ENCODE assay signal across 9 cellular contexts in the genomic region with DNA sequence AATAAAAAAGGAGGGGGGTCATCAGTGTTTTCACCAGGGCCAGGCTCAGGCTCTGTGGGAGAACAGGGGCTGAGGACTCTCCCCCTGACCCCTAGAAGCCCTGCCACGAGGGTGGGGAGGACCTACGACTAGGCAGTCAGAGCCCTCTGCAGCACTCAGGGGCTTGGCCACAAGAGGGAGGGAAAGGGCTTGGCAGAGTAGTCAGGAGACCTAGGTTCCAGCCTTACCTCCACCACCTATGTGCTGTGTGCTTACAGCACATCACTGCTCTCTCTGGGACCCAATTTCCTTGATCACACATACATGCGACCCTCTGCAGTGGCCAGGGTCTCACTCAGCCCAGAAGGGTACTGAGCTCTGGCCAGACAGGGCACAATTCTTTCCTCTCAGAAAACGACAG. TPM values are rescaled to one million over a fixed set of nuclear protein-coding genes. Genes with fewer than 3 reads are reported as not detected.
A peak's percentile ranks its signal among the peaks of the same experiment; 100 is the strongest.
DNase-seq lines count a peak whose midpoint lies in the region; ATAC-seq and TF ChIP-seq lines count a peak whose summit lies in the region.
"Had no signal": no experiment of that assay in that cellular context is flagged by ENCODE, and none has a peak within 500 bp of the region (broad histone marks: within the 10 kb centered on the region; RNA-seq: fewer than 3 reads in every experiment).

No MANE protein-coding gene starts in this region.

- ATAC-seq in IMR-90 (ENCODE audit: low read depth) (no peak), left lobe of liver (peak; percentile 31)
- no peak for ATAC-seq in effector memory CD8-positive, alpha-beta T cell (replicated peaks)

- H4K20me1 ChIP-seq in IMR-90 (ENCODE audit: insufficient read depth, low read length), result no peaks in the 10 kb centered on the region

- H2BK120ac ChIP-seq in IMR-90 (ENCODE audit: low read depth, low read length), result no peak overlapping the region

- H4K91ac ChIP-seq in IMR-90 (ENCODE audit: insufficient read depth, low read depth, low read length), result no peak overlapping the region

- H3K27ac Mint-ChIP-seq in Calu3 (ENCODE audit: unreplicated experiment), result no peak overlapping the region
- H3K27ac Mint-ChIP-seq in effector memory CD8-positive, alpha-beta T cell, result no peak overlapping the region
- H3K27ac Mint-ChIP-seq: activated T-helper 2 cell treated with anti-CD3 and anti-CD28 coated beads, Interferon-gamma antibody, Interleukin-2, Interleukin-4, amounts not matched to agents 10 μg/mL and 5 μg/mL and 100 μg/mL, durations not matched to agents 14 hours and 24 hours and 36 hours had no signal

- 60% methylated on average over 2 of the region's 4 CpGs; no CpG with 5 or more reads in 1 of the 2 experiments for WGBS in IMR-90 (ENCODE audit: extremely low coverage in 2 of 2, insufficient read length in 1 of 2), 2 experiments
- 63 to 66% methylated on average over 4 of the region's 4 CpGs for WGBS in esophagus squamous epithelium, 2 donors

- DNase-seq in Calu3 (peak; percentile 35), IMR-90 (no peak), left lobe of liver (ENCODE audit: low spot score) (no peak), cardiac septum (ENCODE audit: low spot score) (no peak), esophagus squamous epithelium (lab: John Stamatoyannopoulos, UW) (no peak)
- no peak for DNase-seq in effector memory CD8-positive, alpha-beta T cell
- no peak for DNase-seq in activated CD4-positive, alpha-beta T cell treated with anti-CD3 and anti-CD28 coated beads, Interleukin-2, amount 50 U/mL, for 1 hour

- intact Hi-C loops in Calu3 (cut with micrococcal nuclease; ENCODE audit: unreplicated experiment) (loop anchor here (10.0 kb wide), 2 partner anchors 169 to 389 kb away; no protein-coding TSS in a partner anchor), IMR-90 (cut with micrococcal nuclease) (no loop called here), cardiac septum (cut with DNase I) (no loop called here), esophagus squamous epithelium (cut with DNase I) (no loop called here)

- peaks cover 33% of the 10 kb centered on the region; the same call in 1 of the 2 replicates for H3K27me3 ChIP-seq in IMR-90 (ENCODE audit: control insufficient read depth, insufficient read depth, low read length)
- peaks cover 0 to 10% (median 0%) of the 10 kb centered on the region in 4 donors for H3K27me3 ChIP-seq in esophagus squamous epithelium

- no peak overlapping the region for H3K14ac ChIP-seq in IMR-90 (replicated peaks; ENCODE audit: low read depth, low read length)

- in situ Hi-C loops in IMR-90 (cut with MboI; ENCODE audit: low sequenced_read_pairs), result no loop called here

- TF ChIP-seq RAD21 in IMR-90 (IDR thresholded peaks at IDR 0.05; ENCODE audit: low read length), result no peak

- peak overlapping the region; percentile 16 for H2AFZ ChIP-seq in IMR-90 (replicated peaks; ENCODE audit: low read length, poor library complexity)

- H3K27ac ChIP-seq in IMR-90 (ENCODE audit: insufficient read depth, low read length) (no peak overlapping the region), VCaP (no peak overlapping the region), esophagus squamous epithelium (no peak overlapping the region)

- no peak overlapping the region for H4K8ac ChIP-seq in IMR-90 (ENCODE audit: low read depth in 2 of 2, low read length in 2 of 2)

- H3K4me3 ChIP-seq in IMR-90 (ENCODE audit: insufficient read depth, low read depth, low read length) (no peak overlapping the region), esophagus squamous epithelium (no peak overlapping the region)

- no peak overlapping the region for H3K18ac ChIP-seq in IMR-90 (ENCODE audit: low read depth, low read length)

- BruUV-seq in Calu3 (replicated peaks; lab: Mats Ljungman, UMichigan) (no TSS peak), IMR-90 (replicated peaks; lab: Mats Ljungman, UMichigan) (no TSS peak)

- H3K79me1 ChIP-seq in IMR-90 (ENCODE audit: low read depth in 1 of 2, low read length in 2 of 2), result no peaks in the 10 kb centered on the region

- H4K5ac ChIP-seq in IMR-90 (ENCODE audit: low read depth, low read length), result no peak overlapping the region

- H3K4ac ChIP-seq in IMR-90 (ENCODE audit: low read depth, low read length), result no peak overlapping the region

- no peak overlapping the region for H3K56ac ChIP-seq in IMR-90 (ENCODE audit: extremely low read depth, insufficient read depth, low read length)

- POLR2A ChIA-PET in IMR-90 (lab: Charles Lee; ENCODE audit: unreplicated experiment), result no interaction called here

- H3K4me3 Mint-ChIP-seq in Calu3 (ENCODE audit: low read depth, unreplicated experiment), result no peak overlapping the region
- H3K4me3 Mint-ChIP-seq in effector memory CD8-positive, alpha-beta T cell, result no peak overlapping the region

- no peak overlapping the region for H3K9ac ChIP-seq in IMR-90 (ENCODE audit: low read depth, low read length)

- H2AK9ac ChIP-seq in IMR-90 (replicated peaks; ENCODE audit: low read depth, low read length, poor library complexity), result no peak overlapping the region

- H3K9me3 Mint-ChIP-seq in Calu3 (ENCODE audit: low read depth, unreplicated experiment), result no peaks in the 10 kb centered on the region
- H3K9me3 Mint-ChIP-seq in effector memory CD8-positive, alpha-beta T cell, result no peaks in the 10 kb centered on the region
- H3K9me3 Mint-ChIP-seq: activated T-helper 2 cell treated with anti-CD3 and anti-CD28 coated beads, Interferon-gamma antibody, Interleukin-2, Interleukin-4, amounts not matched to agents 10 μg/mL and 5 μg/mL and 100 μg/mL, durations not matched to agents 14 hours and 24 hours and 36 hours had no signal

- TF ChIP-seq CTCF in Calu3 (IDR thresholded peaks at IDR 0.05; ENCODE audit: unreplicated experiment) (peak; percentile 13), IMR-90 (conservative IDR thresholded peaks at IDR 0.05; ENCODE audit: low read depth, low read length) (0 out of 2 replicates have a peak, but pooled peaks have one; percentile 8), VCaP (conservative IDR thresholded peaks at IDR 0.05) (peak; percentile 55), esophagus squamous epithelium (IDR thresholded peaks at IDR 0.05) (peak in 1 of 6 experiments; percentile 11)

- peaks cover 9% of the 10 kb centered on the region for H3K36me3 Mint-ChIP-seq in Calu3 (ENCODE audit: insufficient read depth, unreplicated experiment)
- no peaks in the 10 kb centered on the region for H3K36me3 Mint-ChIP-seq in effector memory CD8-positive, alpha-beta T cell (ENCODE audit: insufficient read depth)

- no peak overlapping the region for H2BK20ac ChIP-seq in IMR-90 (ENCODE audit: low read depth, low read length)

- dilution Hi-C loops in IMR-90 (cut with HindIII; ENCODE audit: low sequenced_read_pairs, unreplicated experiment), result no loop called here

- peaks cover 3% of the 10 kb centered on the region; the same call in 1 of the 2 replicates for H3K9me1 ChIP-seq in IMR-90 (ENCODE audit: insufficient read depth, low read length)

- CTCF ChIA-PET in Calu3 (lab: Charles Lee) (interaction anchor here (0.6 to 1.6 kb wide), 2 partner anchors 81 to 100 kb away, joined by 5 to 8 read pairs; no protein-coding TSS in a partner anchor), IMR-90 (lab: Yijun Ruan, JAX) (interaction anchor here (0.5 kb wide), 1 partner anchor 117 kb away, joined by 3 read pairs; no protein-coding TSS in a partner anchor)

- no peak overlapping the region for H3K4me2 ChIP-seq in IMR-90 (ENCODE audit: low read depth, low read length)

- H3K9me3 ChIP-seq in IMR-90 (ENCODE audit: control insufficient read depth, insufficient read depth, low read length), result no peaks in the 10 kb centered on the region
- H3K9me3 ChIP-seq in esophagus squamous epithelium, result no peaks in the 10 kb centered on the region

- H3K36me3 ChIP-seq in IMR-90 (ENCODE audit: control insufficient read depth, insufficient read depth, low read length) (no peaks in the 10 kb centered on the region), esophagus squamous epithelium (no peaks in the 10 kb centered on the region)

- H3K4me1 ChIP-seq in IMR-90 (ENCODE audit: control insufficient read depth, insufficient read depth, low read length) (no peaks in the 10 kb centered on the region), esophagus squamous epithelium (no peaks in the 10 kb centered on the region)

- no peak overlapping the region for H2BK15ac ChIP-seq in IMR-90 (ENCODE audit: low read depth, low read length)

- no peak overlapping the region for H2AK5ac ChIP-seq in IMR-90 (ENCODE audit: low read depth, low read length)

- no peak overlapping the region for H3K23ac ChIP-seq in IMR-90 (ENCODE audit: low read depth, low read length)

- peaks cover 20% of the 10 kb centered on the region for H3K4me1 Mint-ChIP-seq in Calu3 (ENCODE audit: low read depth, unreplicated experiment)
- no peaks in the 10 kb centered on the region for H3K4me1 Mint-ChIP-seq in effector memory CD8-positive, alpha-beta T cell (ENCODE audit: low read depth in 2 of 2)

- H3K27me3 Mint-ChIP-seq in Calu3 (ENCODE audit: unreplicated experiment), result peaks cover 42% of the 10 kb centered on the region
- H3K27me3 Mint-ChIP-seq in effector memory CD8-positive, alpha-beta T cell, result peaks cover 11 to 34% of the 10 kb centered on the region in 2 donors

- no peak overlapping the region for H2BK5ac ChIP-seq in IMR-90 (ENCODE audit: low read depth, low read length, poor library complexity, severe bottlenecking)

- TF ChIP-seq POLR2A in IMR-90 (IDR thresholded peaks at IDR 0.05; ENCODE audit: low read depth, low read length) (no peak), esophagus squamous epithelium (IDR thresholded peaks at IDR 0.05) (no peak)

TF ChIP-seq in IMR-90, 13 proteins besides CTCF, POLR2A, EP300 and RAD21 (continues in another document):
- TF ChIP-seq MXI1 (IDR thresholded peaks at IDR 0.05; ENCODE audit: borderline replicate concordance, low read depth, low read length), result no peak

RNA-seq across cellular contexts. Expression of gene SKIC8, which starts 16.3 kb away (rescaled TPM):
- total RNA-seq in Calu3 (2022), result 67.8 and 72.8 TPM in 2 replicates
- total RNA-seq in IMR-90 (2012; rRNA removed), result 102 and 124 TPM in 2 replicates
- polyA plus RNA-seq in IMR-90 (2012; rRNA removed), result 69.9 and 72.2 TPM in 2 replicates
- 36.8 and 57.4 TPM in 2 replicates for polyA plus RNA-seq in IMR-90 (2012; cell fraction: cytosol; rRNA removed)
- 19.0 and 72.0 TPM in 2 replicates for polyA plus RNA-seq in IMR-90 (2012; cell fraction: nucleus; rRNA removed; ENCODE audit: low replicate concordance)
- total RNA-seq in left lobe of liver, result 22.1 TPM
- 33.3 TPM for total RNA-seq in cardiac septum
- total RNA-seq in esophagus squamous epithelium, result 10 to 100 TPM; 38.7 to 59.6 (median 56.9) TPM

RNA-seq across cellular contexts. Expression of gene CRABP1, which starts 24.5 kb away (rescaled TPM):
- total RNA-seq in Calu3 (2022), result 0.51 TPM in 1 of 2 replicates, not detected in the other
- not detected in 2 replicates for total RNA-seq in IMR-90 (2012; rRNA removed)
- polyA plus RNA-seq in IMR-90 (2012; rRNA removed), result not detected in 2 replicates
- polyA plus RNA-seq in IMR-90 (2012; cell fraction: cytosol; rRNA removed), result not detected in 2 replicates
- not detected in 2 replicates for polyA plus RNA-seq in IMR-90 (2012; cell fraction: nucleus; rRNA removed; ENCODE audit: low replicate concordance)
- 0.40 TPM for total RNA-seq in left lobe of liver
- total RNA-seq in cardiac septum, result not detected
- not detected for total RNA-seq in esophagus squamous epithelium

RNA-seq across cellular contexts. Expression of gene DNAJA4, which starts 51.3 kb away (rescaled TPM):
- total RNA-seq in Calu3 (2022) (52.1 and 53.6 TPM in 2 replicates), IMR-90 (2012; rRNA removed) (under 0.01 and 0.18 TPM in 2 replicates), left lobe of liver (0.86 TPM), cardiac septum (150 TPM), esophagus squamous epithelium (10 to 100 TPM in 3 of 4 donors, 1 to 10 TPM in 1; 7.9 to 24.0 (median 15.7) TPM)
- polyA plus RNA-seq in IMR-90 (2012; rRNA removed), result 0.27 and 0.32 TPM in 2 replicates
- polyA plus RNA-seq in IMR-90 (2012; cell fraction: cytosol; rRNA removed), result 0.01 and 0.09 TPM in 2 replicates
- 0.37 and 1.4 TPM in 2 replicates for polyA plus RNA-seq in IMR-90 (2012; cell fraction: nucleus; rRNA removed; ENCODE audit: low replicate concordance)
